ENCODE assay signal across 8 cellular contexts in the genomic region with DNA sequence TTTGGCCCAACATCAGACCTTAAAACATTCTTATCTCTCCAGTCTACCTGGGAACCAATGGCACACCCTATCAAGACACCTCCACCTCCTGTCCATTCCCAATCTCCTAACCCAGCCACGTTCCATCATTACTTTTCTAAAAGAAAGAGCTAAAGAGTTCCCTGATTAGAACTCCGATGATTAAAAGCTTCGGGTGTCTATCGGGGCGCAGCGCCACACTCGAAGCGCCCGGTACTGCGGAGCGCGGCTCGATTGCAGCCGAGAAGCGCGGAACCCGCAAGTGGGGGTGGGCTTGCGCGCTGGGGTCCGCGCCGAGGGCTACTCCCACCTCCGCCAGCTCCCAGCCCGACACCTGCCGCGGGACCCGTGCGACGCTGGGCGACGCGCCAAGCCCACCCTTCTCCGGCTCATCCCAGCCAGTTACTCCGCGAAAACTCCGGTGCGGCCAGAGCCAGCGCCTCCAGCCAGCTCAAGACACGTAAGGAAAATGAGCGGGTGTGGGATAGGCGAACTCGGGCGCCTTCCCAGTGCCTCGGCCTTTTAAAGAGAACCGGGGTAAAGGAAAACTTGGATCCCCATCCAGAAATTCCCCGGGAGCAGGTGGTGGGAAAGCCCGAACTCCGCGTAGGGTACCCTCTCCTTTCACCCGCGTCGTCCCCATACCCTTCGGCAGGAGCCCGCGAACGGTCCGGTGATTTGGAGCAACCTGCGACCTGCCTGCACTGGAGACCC. TPM values are rescaled to one million over a fixed set of nuclear protein-coding genes. Genes with fewer than 3 reads are reported as not detected.
A peak's percentile ranks its signal among the peaks of the same experiment; 100 is the strongest.
DNase-seq lines count a peak whose midpoint lies in the region; ATAC-seq and TF ChIP-seq lines count a peak whose summit lies in the region.

No MANE protein-coding gene starts in this region.

- H3K4me2 ChIP-seq in hepatocyte = peak overlapping the region; percentile 88

- H3K27ac ChIP-seq in adrenal gland (peak overlapping the region in 4 of 5 donors; percentile 33 to 83 (median 61)), hepatocyte (no peak overlapping the region), sigmoid colon (peak overlapping the region in 1 of 4 donors; percentile 23)

- H3K4me3 ChIP-seq in adrenal gland = peak overlapping the region in 2 of 4 donors; percentile 53 to 59
- H3K4me3 ChIP-seq in hepatocyte = peak overlapping the region; percentile 80
- peak overlapping the region; percentile 13 to 56 (median 47) for H3K4me3 ChIP-seq in sigmoid colon

- H4K20me1 ChIP-seq in hepatocyte (ENCODE audit: insufficient read depth, poor library complexity, severe bottlenecking) = no peaks in the 10 kb centered on the region

- H3K27me3 ChIP-seq in adrenal gland (peaks cover 5% of the 10 kb centered on the region), hepatocyte (peaks cover 18% of the 10 kb centered on the region), sigmoid colon (peaks cover 0 to 22% (median 0%) of the 10 kb centered on the region in 3 donors)

- H3K27me3 Mint-ChIP-seq in activated T-cell treated with anti-CD3 and anti-CD28 coated beads, Interleukin-2, amount 50 U/mL, for 24 hours = peaks cover 58% of the 10 kb centered on the region

- intact Hi-C loops in adrenal gland (cut with DNase I) = loop anchor here in 1 of 2 donors (5.0 kb wide), 1 partner anchor 829 kb away; no protein-coding TSS in a partner anchor
- intact Hi-C loops in sigmoid colon (cut with DNase I) = loop anchor here (1.0 kb wide), 1 partner anchor 833 kb away; no protein-coding TSS in a partner anchor

- H2AFZ ChIP-seq in hepatocyte = peak overlapping the region; percentile 91

- H3K4me3 Mint-ChIP-seq in activated T-cell treated with anti-CD3 and anti-CD28 coated beads, Interleukin-2, amount 50 U/mL, for 24 hours = peak overlapping the region; percentile 67

- H3K36me3 ChIP-seq in adrenal gland (replicated peaks in 1 of 2) (no peaks in the 10 kb centered on the region), hepatocyte (replicated peaks; ENCODE audit: insufficient read depth, low read depth) (no peaks in the 10 kb centered on the region), sigmoid colon (no peaks in the 10 kb centered on the region)

- peaks cover 0 to 6% of the 10 kb centered on the region in 2 donors for H3K4me1 ChIP-seq in adrenal gland (replicated peaks in 1 of 2)
- no peaks in the 10 kb centered on the region for H3K4me1 ChIP-seq in hepatocyte (ENCODE audit: insufficient read depth)
- H3K4me1 ChIP-seq in sigmoid colon = peaks cover 0 to 21% (median 8%) of the 10 kb centered on the region in 4 donors

- no peak for TF ChIP-seq POLR2A in adrenal gland (IDR thresholded peaks at IDR 0.05)
- TF ChIP-seq POLR2A in sigmoid colon (IDR thresholded peaks at IDR 0.05) = no peak

- no peaks in the 10 kb centered on the region for H3K9me2 ChIP-seq in hepatocyte (replicated peaks; ENCODE audit: insufficient read depth)

- H3K9me3 Mint-ChIP-seq in activated T-cell treated with anti-CD3 and anti-CD28 coated beads, Interleukin-2, amount 50 U/mL, for 24 hours = no peaks in the 10 kb centered on the region

- H3K4me1 Mint-ChIP-seq in activated T-cell treated with anti-CD3 and anti-CD28 coated beads, Interleukin-2, amount 50 U/mL, for 24 hours (ENCODE audit: low read depth) = peaks cover 16% of the 10 kb centered on the region

- H3K9me3 ChIP-seq in adrenal gland (replicated peaks in 1 of 3) (no peaks in the 10 kb centered on the region), hepatocyte (ENCODE audit: low read depth) (no peaks in the 10 kb centered on the region), sigmoid colon (no peaks in the 10 kb centered on the region)

- no peaks in the 10 kb centered on the region for H3K36me3 Mint-ChIP-seq in activated T-cell treated with anti-CD3 and anti-CD28 coated beads, Interleukin-2, amount 50 U/mL, for 24 hours (ENCODE audit: low read depth)

- WGBS in adrenal gland, 4 donors = 1 to 2% (median 1%) methylated on average over 23 to 58 of the region's 58 CpGs
- WGBS in hepatocyte (ENCODE audit: low lambda C conversion rate, missing lambda C conversion rate) = 1% methylated on average over 57 of the region's 58 CpGs
- WGBS in sigmoid colon, 2 donors = 1 to 2% methylated on average over 58 of the region's 58 CpGs

- no peak for TF ChIP-seq EP300 in sigmoid colon (IDR thresholded peaks at IDR 0.05)

- ATAC-seq in GM19455 (IDR thresholded peaks at IDR 0.05; ENCODE audit: unreplicated experiment) = no peak

- TF ChIP-seq CTCF in adrenal gland (IDR thresholded peaks at IDR 0.05) (no peak), hepatocyte (IDR thresholded peaks at IDR 0.05; ENCODE audit: poor library complexity) (peak; percentile 25), sigmoid colon (IDR thresholded peaks at IDR 0.05) (no peak)

- no peak overlapping the region for H3K27ac Mint-ChIP-seq in activated T-cell treated with anti-CD3 and anti-CD28 coated beads, Interleukin-2, amount 50 U/mL, for 24 hours

- no peak for DNase-seq in activated T-cell treated with anti-CD3 and anti-CD28 coated beads, Interleukin-2, amount 50 U/mL, for 24 hours
- DNase-seq in activated T-cell treated with anti-CD3 and anti-CD28 coated beads for 4 hours (no peak), adrenal gland (peak in 5 of 7 donors; percentile 17 to 38 (median 24)), hepatocyte (ENCODE audit: low spot score) (peak; percentile 50), sigmoid colon (no peak), NCI-H510A treated with DMSO at 0.1 percent for 48 hours (lab: John Stamatoyannopoulos, UW) (no peak), globus pallidus (ENCODE audit: low spot score) (no peak)

- H3K79me2 ChIP-seq in hepatocyte = no peaks in the 10 kb centered on the region

RNA-seq across cellular contexts. Expression of gene NPY1R, which starts 0.6 kb away (rescaled TPM):
- total RNA-seq in adrenal gland = 100 to 1,000 TPM in 1 of 8 donors, 10 to 100 TPM in 7; 20.1 to 105 (median 49.0) TPM
- 10 to 100 TPM; 16.9 to 44.3 (median 28.3) TPM for polyA plus RNA-seq in adrenal gland
- total RNA-seq in hepatocyte = 5.7 and 9.0 TPM in 2 replicates
- polyA plus RNA-seq in hepatocyte = 1.1 and 2.9 TPM in 2 replicates
- total RNA-seq in sigmoid colon = 1 to 10 TPM in 2 of 4 donors, under 1 TPM in 2; 0.49 to 2.9 (median 1.9) TPM
- 1 to 10 TPM; 1.6 to 7.2 (median 5.1) TPM for polyA plus RNA-seq in sigmoid colon

RNA-seq across cellular contexts. Expression of gene NPY5R, which starts 11.9 kb away (rescaled TPM):
- total RNA-seq in adrenal gland (1 to 10 TPM; 1.7 to 8.1 (median 3.4) TPM), hepatocyte (0.30 and 0.44 TPM in 2 replicates), sigmoid colon (under 1 TPM in 1 of 4 donors, not detected in 3; under 0.01 TPM)
- polyA plus RNA-seq in adrenal gland (1 to 10 TPM; 1.5 to 3.1 (median 2.7) TPM), hepatocyte (0.46 and 0.72 TPM in 2 replicates), sigmoid colon (under 1 TPM in 2 of 3 donors, not detected in 1; 0.13 to 0.46 TPM)

Comparison
In these comparisons a context has a peak if more than half of its experiments do, and no peak if none do; other contexts are left out.
1. DNase-seq: peak in adrenal gland (5 of 7) and hepatocyte (single experiment); none in activated T-cell treated with anti-CD3 and anti-CD28 coated beads, Interleukin-2, amount 50 U/mL, for 24 hours (single experiment), activated T-cell treated with anti-CD3 and anti-CD28 coated beads for 4 hours (single experiment), sigmoid colon (single experiment), NCI-H510A treated with DMSO at 0.1 percent for 48 hours (single experiment) and globus pallidus (single experiment).